In genomic region chr5:176985516-176985915, GRCh38 we compare ENCODE assay signal across 15 cellular contexts. TPM values are rescaled to one million over a fixed set of nuclear protein-coding genes. Genes with fewer than 3 reads are reported as not detected.
DNase-seq lines count a peak whose midpoint lies in the region; ATAC-seq, FAIRE-seq and TF ChIP-seq lines count a peak whose summit lies in the region.
"Had no signal": no experiment of that assay in that cellular context is flagged by ENCODE, and none has a peak within 500 bp of the region (broad histone marks: within the 10 kb centered on the region; RNA-seq: fewer than 3 reads in every experiment).

No MANE protein-coding gene starts in this region.

- peak; percentile 64 for FAIRE-seq in GM19239 (lab: Jason Lieb, UNC)
- FAIRE-seq: endometrium had no signal

- intact Hi-C loops in OCI-LY7 (cut with micrococcal nuclease; ENCODE audit: unreplicated experiment) (loop anchor here (1.0 kb wide), 2 partner anchors 9 to 21 kb away; partner anchors contain the start of gene UIMC1), vagina (cut with DNase I) (no loop called here)

- POLR2A ChIA-PET in OCI-LY7 (lab: Charles Lee), result interaction anchor here (0.7 to 2.1 kb wide), 6 partner anchors 9 to 327 kb away, joined by 3 to 16 read pairs (median 8); no protein-coding TSS in a partner anchor

- ATAC-seq in CD4-positive, CD25-positive, alpha-beta regulatory T cell (ENCODE audit: low read depth in 2 of 2), result peak; percentile 96 to 98
- ATAC-seq in GM18520 (IDR thresholded peaks at IDR 0.05; ENCODE audit: unreplicated experiment), result no peak
- ATAC-seq: upper lobe of right lung had no signal

- H3K4me3 ChIP-seq in CD4-positive, CD25-positive, alpha-beta regulatory T cell (ENCODE audit: low read depth, low read length), result peak overlapping the region; percentile 60
- H3K4me3 ChIP-seq in OCI-LY7 (ENCODE audit: low read depth, low read length, poor library complexity, severe bottlenecking), result peak overlapping the region; percentile 50
- H3K4me3 ChIP-seq in vagina, result no peak overlapping the region
- H3K4me3 ChIP-seq: upper lobe of right lung had no signal

- H3K4me2 ChIP-seq in OCI-LY7 (ENCODE audit: low read length), result peak overlapping the region; percentile 73

- TF ChIP-seq POLR2A in vagina (IDR thresholded peaks at IDR 0.05), result no peak

- peak; percentile 6 to 85 (median 65) for DNase-seq in CD4-positive, CD25-positive, alpha-beta regulatory T cell
- DNase-seq in GM19239 (ENCODE audit: insufficient read length, low spot score) (no peak), OCI-LY7 (ENCODE audit: low spot score) (peak; percentile 92), NCI-H748 (lab: John Stamatoyannopoulos, UW; ENCODE audit: unreplicated experiment) (no peak), vagina (ENCODE audit: extremely low spot score in 2 of 2) (no peak), NCI-H1092 (lab: John Stamatoyannopoulos, UW) (no peak)
- DNase-seq: Caco-2, IMR-90, NCI-H2081 treated with DMSO at 0.1 percent for 48 hours, OCI-M1, upper lobe of right lung had no signal

- no peaks in the 10 kb centered on the region for H3K27me3 ChIP-seq in CD4-positive, CD25-positive, alpha-beta regulatory T cell (ENCODE audit: control insufficient read depth, insufficient read depth, low read length)
- H3K27me3 ChIP-seq in vagina, result no peaks in the 10 kb centered on the region
- H3K27me3 ChIP-seq: upper lobe of right lung had no signal

- TF ChIP-seq CTCF in OCI-LY7 (conservative IDR thresholded peaks at IDR 0.05; ENCODE audit: low read length) (no peak), vagina (IDR thresholded peaks at IDR 0.05) (no peak)

- no peaks in the 10 kb centered on the region for H3K9me2 ChIP-seq in OCI-LY7 (ENCODE audit: insufficient read depth, low read length)

- CTCF ChIA-PET in OCI-LY7 (lab: Charles Lee; ENCODE audit: unreplicated experiment), result no interaction called here

- no peaks in the 10 kb centered on the region for H3K27me3 Mint-ChIP-seq in CD4-positive, CD25-positive, alpha-beta regulatory T cell
- H3K27me3 Mint-ChIP-seq in activated naive CD8-positive, alpha-beta T cell, result no peaks in the 10 kb centered on the region

- no TSS peak for BruUV-seq in OCI-LY7 (replicated peaks; lab: Mats Ljungman, UMichigan)

- peaks cover 0 to 2% (median 0%) of the 10 kb centered on the region in 7 donors for H3K9me3 Mint-ChIP-seq in CD4-positive, CD25-positive, alpha-beta regulatory T cell
- no peaks in the 10 kb centered on the region for H3K9me3 Mint-ChIP-seq in activated naive CD8-positive, alpha-beta T cell (ENCODE audit: low read depth)

- peaks cover 25% of the 10 kb centered on the region for H3K4me1 ChIP-seq in CD4-positive, CD25-positive, alpha-beta regulatory T cell (ENCODE audit: control insufficient read depth, insufficient read depth, low read length, poor library complexity, severe bottlenecking)
- H3K4me1 ChIP-seq in OCI-LY7 (ENCODE audit: insufficient read depth, low read length, poor library complexity, severe bottlenecking), result peaks cover 66% of the 10 kb centered on the region
- H3K4me1 ChIP-seq in vagina, result peaks cover 11% of the 10 kb centered on the region

- peak overlapping the region; percentile 14 for H3K27ac ChIP-seq in CD4-positive, CD25-positive, alpha-beta regulatory T cell (ENCODE audit: insufficient read depth, low read length, poor library complexity, severe bottlenecking)
- H3K27ac ChIP-seq in OCI-LY7 (ENCODE audit: low read depth, low read length, poor library complexity, severe bottlenecking), result peak overlapping the region; percentile 95
- no peak overlapping the region for H3K27ac ChIP-seq in vagina
- H3K27ac ChIP-seq: upper lobe of right lung had no signal

- H2AFZ ChIP-seq in OCI-LY7 (ENCODE audit: low read length), result no peak overlapping the region

- H3K36me3 Mint-ChIP-seq in CD4-positive, CD25-positive, alpha-beta regulatory T cell, result peaks cover 4% of the 10 kb centered on the region
- H3K36me3 Mint-ChIP-seq in activated naive CD8-positive, alpha-beta T cell, result no peaks in the 10 kb centered on the region

- H3K4me1 Mint-ChIP-seq in CD4-positive, CD25-positive, alpha-beta regulatory T cell, result peaks cover 14 to 61% (median 28%) of the 10 kb centered on the region in 4 donors
- peaks cover 37% of the 10 kb centered on the region for H3K4me1 Mint-ChIP-seq in activated naive CD8-positive, alpha-beta T cell (ENCODE audit: low read depth)
- H3K4me1 Mint-ChIP-seq: mesothelial cell of epicardium had no signal

- peak overlapping the region; percentile 17 to 66 (median 60) for H3K4me3 Mint-ChIP-seq in CD4-positive, CD25-positive, alpha-beta regulatory T cell
- peak overlapping the region; percentile 38 for H3K4me3 Mint-ChIP-seq in activated naive CD8-positive, alpha-beta T cell
- H3K4me3 Mint-ChIP-seq: mesothelial cell of epicardium had no signal

- peak overlapping the region; percentile 90 to 93 (median 91) for H3K27ac Mint-ChIP-seq in CD4-positive, CD25-positive, alpha-beta regulatory T cell
- H3K27ac Mint-ChIP-seq in activated naive CD8-positive, alpha-beta T cell, result peak overlapping the region; percentile 64
- H3K27ac Mint-ChIP-seq: mesothelial cell of epicardium had no signal

- H4K20me1 ChIP-seq in OCI-LY7 (ENCODE audit: insufficient read depth, low read length), result peaks cover 5% of the 10 kb centered on the region; the same call in 1 of the 2 replicates

- peaks cover 13% of the 10 kb centered on the region for H3K36me3 ChIP-seq in CD4-positive, CD25-positive, alpha-beta regulatory T cell (ENCODE audit: control insufficient read depth, insufficient read depth, low read length)
- H3K36me3 ChIP-seq in OCI-LY7 (ENCODE audit: insufficient read depth, low read length) (peaks cover 58% of the 10 kb centered on the region), vagina (no peaks in the 10 kb centered on the region)

- H3K9me3 ChIP-seq in CD4-positive, CD25-positive, alpha-beta regulatory T cell (ENCODE audit: control insufficient read depth in 2 of 2, low read length in 2 of 2), result no peaks in the 10 kb centered on the region
- H3K9me3 ChIP-seq in OCI-LY7 (ENCODE audit: low read length), result peaks cover 3% of the 10 kb centered on the region; the same call in 1 of the 2 replicates
- H3K9me3 ChIP-seq in vagina, result no peaks in the 10 kb centered on the region
- H3K9me3 ChIP-seq: upper lobe of right lung had no signal

- peaks cover 78% of the 10 kb centered on the region for H3K79me2 ChIP-seq in OCI-LY7 (ENCODE audit: insufficient read depth, low read depth, low read length)

RNA-seq across cellular contexts. Expression of gene UIMC1, which starts 21.1 kb away (rescaled TPM):
- 80.7 TPM for total RNA-seq in CD4-positive, CD25-positive, alpha-beta regulatory T cell
- 10 to 100 TPM; 18.0 to 23.3 (median 21.1) TPM for polyA plus RNA-seq in CD4-positive, CD25-positive, alpha-beta regulatory T cell
- total RNA-seq in OCI-LY7 (2014; rRNA removed; shearing (Covaris generic)), result 42.7 and 58.4 TPM in 2 replicates
- total RNA-seq in OCI-LY7 (2022), result 78.5 and 94.1 TPM in 2 replicates
- 42.2 TPM for total RNA-seq in vagina

RNA-seq across cellular contexts. Expression of gene ZNF346, which starts 37.0 kb away (rescaled TPM):
- 24.2 TPM for total RNA-seq in CD4-positive, CD25-positive, alpha-beta regulatory T cell
- 10 to 100 TPM; 10.5 to 22.1 (median 14.2) TPM for polyA plus RNA-seq in CD4-positive, CD25-positive, alpha-beta regulatory T cell
- 31.8 and 36.6 TPM in 2 replicates for total RNA-seq in OCI-LY7 (2014; rRNA removed; shearing (Covaris generic))
- total RNA-seq in OCI-LY7 (2022), result 39.7 and 42.4 TPM in 2 replicates
- total RNA-seq in vagina, result 52.1 TPM

Comparison
In these comparisons a context has a peak if more than half of its experiments do, and no peak if none do; other contexts are left out.
1. DNase-seq: peak in CD4-positive, CD25-positive, alpha-beta regulatory T cell (3 of 3) and OCI-LY7 (single experiment); none in GM19239 (single experiment), NCI-H748 (single experiment), vagina (0 of 2) and NCI-H1092 (single experiment).
2. H3K4me3 ChIP-seq: peak in CD4-positive, CD25-positive, alpha-beta regulatory T cell (single experiment) and OCI-LY7 (single experiment); none in vagina (0 of 2).